ENCODE assay signal across 8 cellular contexts in genomic region chr7:44883961-44884360, GRCh38. TPM values are rescaled to one million over a fixed set of nuclear protein-coding genes. Genes with fewer than 3 reads are reported as not detected.
DNase-seq lines count a peak whose midpoint lies in the region; ATAC-seq and TF ChIP-seq lines count a peak whose summit lies in the region.

No MANE protein-coding gene starts in this region.

- no peak overlapping the region for H2BK15ac ChIP-seq in neuronal stem cell (ENCODE audit: low read length)

- no peaks in the 10 kb centered on the region for H3K27me3 ChIP-seq in NT2/D1 (ENCODE audit: insufficient read depth, insufficient read length)
- no peaks in the 10 kb centered on the region for H3K27me3 ChIP-seq in neuronal stem cell (ENCODE audit: control insufficient read depth in 3 of 3, insufficient read depth in 3 of 3, low read depth in 1 of 3, low read length in 3 of 3)

- peak overlapping the region; percentile 94 to 98 for H3K4me3 Mint-ChIP-seq in CD14-positive monocyte
- peak overlapping the region; percentile 95 for H3K4me3 Mint-ChIP-seq in endothelial cell (ENCODE audit: unreplicated experiment)

- H3K36me3 ChIP-seq in NT2/D1 (ENCODE audit: insufficient read depth, insufficient read length, low read length) (peaks cover 48% of the 10 kb centered on the region), neuronal stem cell (replicated peaks in 1 of 2; ENCODE audit: control insufficient read depth in 2 of 2, insufficient read depth in 2 of 2, low read length in 2 of 2) (peaks cover 7 to 55% of the 10 kb centered on the region in 2 donors)

- H3K36me3 Mint-ChIP-seq in CD14-positive monocyte: peaks cover 15 to 24% of the 10 kb centered on the region in 2 donors
- H3K36me3 Mint-ChIP-seq in endothelial cell (ENCODE audit: low read depth, unreplicated experiment): peaks cover 8% of the 10 kb centered on the region

- H3K9ac ChIP-seq in NT2/D1 (ENCODE audit: insufficient read length, low read depth): peak overlapping the region; percentile 93
- peak overlapping the region; percentile 92 for H3K9ac ChIP-seq in neuronal stem cell (ENCODE audit: low read depth, low read length, poor library complexity)

- peaks cover 9% of the 10 kb centered on the region for H3K79me1 ChIP-seq in neuronal stem cell (ENCODE audit: low read depth, low read length)

- H3K27ac Mint-ChIP-seq in CD14-positive monocyte (peak overlapping the region; percentile 94 to 100 (median 97)), endothelial cell (ENCODE audit: unreplicated experiment) (peak overlapping the region; percentile 88)

- H2BK5ac ChIP-seq in neuronal stem cell (ENCODE audit: low read length): no peak overlapping the region

- H2BK12ac ChIP-seq in neuronal stem cell (ENCODE audit: low read length): no peak overlapping the region

- peak overlapping the region; percentile 92 for H3K4me2 ChIP-seq in neuronal stem cell (ENCODE audit: insufficient read depth, low read length, poor library complexity, severe bottlenecking)

- H3K9me3 ChIP-seq in NT2/D1 (ENCODE audit: insufficient read depth, low read length): no peaks in the 10 kb centered on the region
- H3K9me3 ChIP-seq in neuronal stem cell (replicated peaks in 1 of 2; ENCODE audit: control insufficient read depth in 2 of 2, insufficient read depth in 1 of 2, low read depth in 1 of 2, low read length in 2 of 2): no peaks in the 10 kb centered on the region

- H3K27me3 Mint-ChIP-seq in CD14-positive monocyte (ENCODE audit: low read depth in 3 of 3) (peaks cover 0 to 7% (median 0%) of the 10 kb centered on the region in 3 donors), endothelial cell (ENCODE audit: unreplicated experiment) (peaks cover 14% of the 10 kb centered on the region)

- no peak overlapping the region for H3K14ac ChIP-seq in neuronal stem cell (ENCODE audit: low read length)

- H4K91ac ChIP-seq in neuronal stem cell (ENCODE audit: low read depth, low read length, poor library complexity): no peak overlapping the region

- no peak overlapping the region for H3K4ac ChIP-seq in neuronal stem cell (ENCODE audit: low read length)

- peak overlapping the region; percentile 87 for H3K4me3 ChIP-seq in NT2/D1 (ENCODE audit: insufficient read length, low read depth)
- H3K4me3 ChIP-seq in neuronal stem cell (ENCODE audit: low read length in 2 of 2): peak overlapping the region; percentile 95 to 96

- no peak overlapping the region for H2AFZ ChIP-seq in neuronal stem cell (ENCODE audit: low read length)

- peaks cover 2% of the 10 kb centered on the region for H3K4me1 ChIP-seq in NT2/D1 (ENCODE audit: insufficient read depth, insufficient read length)
- H3K4me1 ChIP-seq in neuronal stem cell (ENCODE audit: control insufficient read depth in 2 of 2, insufficient read depth in 1 of 2, low read depth in 1 of 2, low read length in 2 of 2): peaks cover 13 to 31% of the 10 kb centered on the region in 2 donors

- intact Hi-C loops in CD14-positive monocyte (cut with micrococcal nuclease): loop anchor here (2.0 to 10.0 kb wide), 4 partner anchors 33 to 299 kb away; partner anchors contain the start of genes PPIA (in 1 of the 2) and TMED4 (in 1 of the 2)

- no peak overlapping the region for H3K18ac ChIP-seq in neuronal stem cell (ENCODE audit: low read length)

- H3K9me3 Mint-ChIP-seq in CD14-positive monocyte: peaks cover 0 to 3% (median 0%) of the 10 kb centered on the region in 7 donors
- H3K9me3 Mint-ChIP-seq in endothelial cell (ENCODE audit: unreplicated experiment): no peaks in the 10 kb centered on the region

- H3K23ac ChIP-seq in neuronal stem cell (ENCODE audit: low read depth, low read length, poor library complexity): no peak overlapping the region

- H2AK5ac ChIP-seq in neuronal stem cell (ENCODE audit: low read depth, low read length): no peak overlapping the region

- ATAC-seq in HG03432 (IDR thresholded peaks at IDR 0.05; ENCODE audit: unreplicated experiment): no peak

- no CpG with 5 or more reads among the region's 7 CpGs for WGBS in neuronal stem cell (ENCODE audit: extremely low coverage in 2 of 2, insufficient read length in 2 of 2, insufficient replicate concordance in 1 of 2), 2 donors

- H4K8ac ChIP-seq in neuronal stem cell (ENCODE audit: low read depth, low read length): no peak overlapping the region

- peaks cover 75% of the 10 kb centered on the region for H3K4me1 Mint-ChIP-seq in CD14-positive monocyte
- H3K4me1 Mint-ChIP-seq in endothelial cell (ENCODE audit: unreplicated experiment): peaks cover 31% of the 10 kb centered on the region

- H3K27ac ChIP-seq in neuronal stem cell (replicated peaks; ENCODE audit: low read length): no peak overlapping the region

- no peak overlapping the region for H2BK120ac ChIP-seq in neuronal stem cell (ENCODE audit: low read depth, low read length)

- TF ChIP-seq CTCF in CD14-positive monocyte (IDR thresholded peaks at IDR 0.05): no peak
- no peak for TF ChIP-seq CTCF in endothelial cell (IDR thresholded peaks at IDR 0.05; ENCODE audit: unreplicated experiment)

- DNase-seq in CD14-positive monocyte (ENCODE audit: low spot score) (no peak), NT2/D1 (ENCODE audit: low read depth, low spot score) (no peak), endothelial cell (ENCODE audit: low spot score) (no peak), neuronal stem cell (ENCODE audit: low spot score) (no peak), NCI-H748 treated with DMSO at 0.1 percent for 48 hours (lab: John Stamatoyannopoulos, UW) (no peak), NCI-H345 (lab: John Stamatoyannopoulos, UW) (no peak), anterior cingulate cortex (lab: John Stamatoyannopoulos, UW) (no peak)

RNA-seq across cellular contexts. Expression of gene PURB, which starts 1.4 kb away (rescaled TPM):
- 1 to 10 TPM; 3.0 TPM for polyA plus RNA-seq in CD14-positive monocyte
- 25.7 TPM for total RNA-seq in endothelial cell (ENCODE audit: unreplicated experiment)
- polyA plus RNA-seq in neuronal stem cell (2013, experiment 1 of 2): 12.2 TPM
- polyA plus RNA-seq in neuronal stem cell (2013, experiment 2 of 2): 12.7 TPM

RNA-seq across cellular contexts. Expression of gene H2AZ2, which starts 36.1 kb away (rescaled TPM):
- polyA plus RNA-seq in CD14-positive monocyte: 100 to 1,000 TPM; 181 to 186 TPM
- 157 TPM for total RNA-seq in endothelial cell (ENCODE audit: unreplicated experiment)
- polyA plus RNA-seq in neuronal stem cell (2013, experiment 1 of 2): 428 TPM
- 421 TPM for polyA plus RNA-seq in neuronal stem cell (2013, experiment 2 of 2)
